9 cellular contexts compared by ENCODE assay signal in the genomic region with DNA sequence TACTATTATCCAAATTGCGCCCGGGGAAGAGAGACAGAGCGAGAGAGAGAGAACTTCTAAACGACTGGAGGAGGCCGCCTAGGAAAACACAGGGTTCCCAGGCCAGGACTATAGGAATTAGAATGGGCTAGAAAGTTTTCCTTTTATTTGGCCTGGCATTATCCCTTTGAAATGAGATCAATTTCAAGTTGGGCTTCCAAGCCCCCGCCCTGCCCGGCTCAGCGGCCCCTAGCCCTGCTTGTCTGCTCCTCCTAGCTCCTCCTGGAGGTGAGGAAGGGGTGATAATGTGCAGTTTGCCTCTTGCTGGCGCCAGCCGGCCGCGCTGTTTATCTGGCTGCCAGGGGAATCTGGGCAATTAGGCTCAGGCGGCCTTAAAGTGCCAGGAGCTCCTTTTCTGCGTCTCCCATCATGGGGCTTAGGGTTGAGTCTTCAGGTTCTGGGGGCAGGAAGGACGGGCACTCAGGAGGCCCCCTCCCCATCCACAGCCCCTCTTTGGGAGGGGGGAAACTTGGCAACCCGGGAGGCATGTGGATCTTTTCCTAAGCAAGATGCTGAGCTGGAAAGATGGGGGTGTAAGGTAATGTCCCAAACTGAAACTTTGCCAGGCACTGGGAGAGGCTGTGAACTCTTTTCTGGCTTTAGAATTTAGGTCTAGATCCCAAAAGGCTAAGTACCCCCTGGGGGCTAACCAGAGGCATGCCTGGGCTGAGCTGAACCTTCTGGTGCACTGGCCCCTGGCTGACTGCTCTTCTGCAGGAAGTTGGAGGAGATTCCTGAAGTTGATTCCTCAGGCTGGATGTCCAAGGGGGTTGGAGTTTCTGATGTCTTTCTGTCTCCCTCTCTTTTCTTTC. TPM values are rescaled to one million over a fixed set of nuclear protein-coding genes. Genes with fewer than 3 reads are reported as not detected.
DNase-seq lines count a peak whose midpoint lies in the region; ATAC-seq, FAIRE-seq and TF ChIP-seq lines count a peak whose summit lies in the region.
"Had no signal": no experiment of that assay in that cellular context is flagged by ENCODE, and none has a peak within 500 bp of the region (broad histone marks: within the 10 kb centered on the region; RNA-seq: fewer than 3 reads in every experiment).

No MANE protein-coding gene starts in this region.

- no TSS peak for BruUV-seq in endothelial cell of umbilical vein (replicated peaks; lab: Mats Ljungman, UMichigan)

- TF ChIP-seq POLR2A in endothelial cell of umbilical vein (IDR thresholded peaks at IDR 0.05; ENCODE audit: low read depth, low read length), result peak; percentile 15

- FAIRE-seq in endothelial cell of umbilical vein (lab: Jason Lieb, UNC), result peak; percentile 78

- H3K4me3 Mint-ChIP-seq in nephron progenitor cell, result peak overlapping the region; percentile 69

- H3K9me3 ChIP-seq in endothelial cell of umbilical vein (replicated peaks; ENCODE audit: control insufficient read depth, insufficient read depth, low read length), result no peaks in the 10 kb centered on the region

- H3K9me3 Mint-ChIP-seq in nephron progenitor cell, result no peaks in the 10 kb centered on the region

- H3K9me1 ChIP-seq in endothelial cell of umbilical vein (replicated peaks; ENCODE audit: control insufficient read depth, extremely low read depth, insufficient read depth, low read length), result no peaks in the 10 kb centered on the region

- H3K4me3 ChIP-seq in endothelial cell of umbilical vein (replicated peaks in 1 of 3; ENCODE audit: insufficient read depth in 1 of 3, low read depth in 1 of 3, low read length in 3 of 3), result no peak overlapping the region

- no peaks in the 10 kb centered on the region for H4K20me1 ChIP-seq in endothelial cell of umbilical vein (replicated peaks; ENCODE audit: control insufficient read depth, extremely low read depth, insufficient read depth, low read length)

- H3K27ac Mint-ChIP-seq in nephron progenitor cell, result peak overlapping the region; percentile 91

- H3K4me1 Mint-ChIP-seq in nephron progenitor cell, result peaks cover 76% of the 10 kb centered on the region

- peak overlapping the region; percentile 15 for H3K27ac ChIP-seq in endothelial cell of umbilical vein (ENCODE audit: insufficient read depth, low read depth, low read length)

- no peak overlapping the region for H3K4me2 ChIP-seq in endothelial cell of umbilical vein (ENCODE audit: insufficient read depth, low read length)

- no peaks in the 10 kb centered on the region for H3K27me3 ChIP-seq in endothelial cell of umbilical vein (ENCODE audit: control insufficient read depth in 2 of 2, insufficient read depth in 2 of 2, low read length in 2 of 2)

- ATAC-seq in GM21381 (IDR thresholded peaks at IDR 0.05; ENCODE audit: unreplicated experiment), result no peak
- ATAC-seq in HG03159 (IDR thresholded peaks at IDR 0.05; ENCODE audit: unreplicated experiment), result no peak
- no peak for ATAC-seq in activated CD4-positive, CD25-positive, alpha-beta regulatory T cell treated with anti-CD3 and anti-CD28 coated beads, Interleukin-2, amount 50 U/mL, for 24 hours
- no peak for ATAC-seq in HG02970 (IDR thresholded peaks at IDR 0.05; ENCODE audit: low FRiP score, unreplicated experiment)

- H3K79me2 ChIP-seq in endothelial cell of umbilical vein (ENCODE audit: control insufficient read depth, insufficient read depth, low read length), result peaks cover 44% of the 10 kb centered on the region

- H3K4me1 ChIP-seq in endothelial cell of umbilical vein (ENCODE audit: control insufficient read depth, extremely low read depth, insufficient read depth, low read length), result peaks cover 40% of the 10 kb centered on the region

- intact Hi-C loops in endothelial cell of umbilical vein (cut with micrococcal nuclease), result loop anchor here (1.0 kb wide), 1 partner anchor 39 kb away; no protein-coding TSS in a partner anchor

- dilution Hi-C loops in endothelial cell of umbilical vein (cut with MboI; ENCODE audit: extremely low pct_ligation_motif_present, low sequenced_read_pairs), result no loop called here

- H3K9ac ChIP-seq in endothelial cell of umbilical vein (replicated peaks; ENCODE audit: extremely low read depth, insufficient read depth, low read length), result no peak overlapping the region

- peaks cover 2% of the 10 kb centered on the region for H3K27me3 Mint-ChIP-seq in nephron progenitor cell (ENCODE audit: low read depth, poor library complexity)

- DNase-seq in COR-L47 (lab: John Stamatoyannopoulos, UW) (peak; percentile 79), NCI-H2227 (lab: John Stamatoyannopoulos, UW; ENCODE audit: unreplicated experiment) (peak; percentile 82), endothelial cell of umbilical vein (ENCODE audit: low read depth, low spot score) (peak; percentile 54), nephron progenitor cell (peak; percentile 79)
- DNase-seq: foreskin melanocyte had no signal

- H2AFZ ChIP-seq in endothelial cell of umbilical vein (ENCODE audit: low read depth, low read length), result no peak overlapping the region

- H3K36me3 ChIP-seq in endothelial cell of umbilical vein (ENCODE audit: control insufficient read depth in 2 of 2, extremely low read depth in 1 of 2, insufficient read depth in 2 of 2, low read length in 2 of 2), result no peaks in the 10 kb centered on the region

- H3K36me3 Mint-ChIP-seq in nephron progenitor cell (ENCODE audit: low read depth), result peaks cover 29% of the 10 kb centered on the region

- CTCF ChIA-PET in endothelial cell of umbilical vein (lab: Charles Lee), result interaction anchor here (0.7 to 14.2 kb wide), 23 partner anchors 9 to 144 kb away, joined by 3 to 226 read pairs (median 5); no protein-coding TSS in a partner anchor

- POLR2A ChIA-PET in endothelial cell of umbilical vein (lab: Charles Lee), result interaction anchor here (0.5 to 0.6 kb wide), 3 partner anchors 7 to 1322 kb away, joined by 3 to 8 read pairs (median 5); no protein-coding TSS in a partner anchor

- TF ChIP-seq CTCF in endothelial cell of umbilical vein (IDR thresholded peaks at IDR 0.05; ENCODE audit: extremely low read depth in 1 of 2, insufficient read depth in 1 of 2, low read depth in 1 of 2, low read length in 2 of 2) (peak in 1 of 2 donors; percentile 40), nephron progenitor cell (IDR thresholded peaks at IDR 0.05) (peak; percentile 18)

TF ChIP-seq in endothelial cell of umbilical vein, 7 proteins besides CTCF, POLR2A, EP300 and RAD21:
- TF ChIP-seq FOS (IDR thresholded peaks at IDR 0.05; ENCODE audit: borderline replicate concordance, insufficient read depth, low read length) (no peak), EZH2 (IDR thresholded peaks at IDR 0.05; ENCODE audit: borderline replicate concordance, low read depth, low read length, severe bottlenecking) (no peak), GATA2 (IDR thresholded peaks at IDR 0.05; ENCODE audit: insufficient read depth, insufficient read length, low read depth, low read length) (no peak), JUN (IDR thresholded peaks at IDR 0.05; ENCODE audit: borderline replicate concordance, insufficient read depth, insufficient read length, low read depth) (no peak), MYC (IDR thresholded peaks at IDR 0.05; ENCODE audit: low read depth, low read length) (no peak), POLR2AphosphoS5 (IDR thresholded peaks at IDR 0.05; ENCODE audit: insufficient read depth, low read depth, low read length) (no peak)
- TF ChIP-seq, protein P1, sequence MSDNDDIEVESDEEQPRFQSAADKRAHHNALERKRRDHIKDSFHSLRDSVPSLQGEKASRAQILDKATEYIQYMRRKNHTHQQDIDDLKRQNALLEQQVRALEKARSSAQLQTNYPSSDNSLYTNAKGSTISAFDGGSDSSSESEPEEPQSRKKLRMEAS (IDR thresholded peaks at IDR 0.05; ENCODE audit: insufficient read depth, insufficient read length), result no peak
TF ChIP-seq in endothelial cell of umbilical vein: peak in this region for 0.

RNA-seq across cellular contexts. Expression of a gene that starts 5.5 kb away (rescaled TPM):
- 12.4 and 12.5 TPM in 2 replicates for total RNA-seq in endothelial cell of umbilical vein
- polyA plus RNA-seq in endothelial cell of umbilical vein, result 7.3 and 8.8 TPM in 2 replicates
- 3.5 and 4.0 TPM in 2 replicates for polyA plus RNA-seq in endothelial cell of umbilical vein (2011; cell fraction: cytosol; rRNA removed)
- polyA plus RNA-seq in endothelial cell of umbilical vein (2011; cell fraction: nucleus; rRNA removed), result 22.2 and 24.2 TPM in 2 replicates
- 5.8 and 11.3 TPM in 2 replicates for polyA plus RNA-seq in endothelial cell of umbilical vein (2012)
- polyA minus RNA-seq in endothelial cell of umbilical vein, result 28.0 and 29.7 TPM in 2 replicates
- 45.7 TPM for polyA minus RNA-seq in endothelial cell of umbilical vein (2011; cell fraction: cytosol; rRNA and poly(A)+ RNA removed)
- 22.4 and 35.7 TPM in 2 replicates for polyA minus RNA-seq in endothelial cell of umbilical vein (2011; cell fraction: nucleus; rRNA and poly(A)+ RNA removed)
